ENCODE assay signal across 1 cellular context in the genomic region with DNA sequence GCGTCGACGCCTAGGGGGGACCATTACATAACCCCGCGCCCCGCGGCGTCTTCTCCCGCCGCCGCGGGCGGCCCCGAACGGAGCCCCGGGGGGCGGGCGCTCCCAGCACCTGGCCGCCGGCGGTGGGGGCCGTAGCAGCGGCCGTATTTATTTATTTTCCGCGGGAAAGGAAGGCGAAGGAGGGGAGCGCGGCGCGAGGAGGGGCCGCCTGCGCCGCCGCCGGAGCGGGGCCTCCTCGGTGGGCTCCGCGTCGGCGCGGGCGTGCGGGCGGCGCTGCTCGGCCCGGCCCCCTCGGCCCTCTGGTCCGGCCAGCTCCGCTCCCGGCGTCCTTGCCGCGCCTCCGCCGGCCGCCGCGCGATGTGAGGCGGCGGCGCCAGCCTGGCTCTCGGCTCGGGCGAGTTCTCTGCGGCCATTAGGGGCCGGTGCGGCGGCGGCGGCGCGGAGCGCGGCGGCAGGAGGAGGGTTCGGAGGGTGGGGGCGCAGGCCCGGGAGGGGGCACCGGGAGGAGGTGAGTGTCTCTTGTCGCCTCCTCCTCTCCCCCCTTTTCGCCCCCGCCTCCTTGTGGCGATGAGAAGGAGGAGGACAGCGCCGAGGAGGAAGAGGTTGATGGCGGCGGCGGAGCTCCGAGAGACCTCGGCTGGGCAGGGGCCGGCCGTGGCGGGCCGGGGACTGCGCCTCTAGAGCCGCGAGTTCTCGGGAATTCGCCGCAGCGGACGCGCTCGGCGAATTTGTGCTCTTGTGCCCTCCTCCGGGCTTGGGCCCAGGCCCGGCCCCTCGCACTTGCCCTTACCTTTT.
TF ChIP-seq lines count a peak whose summit lies in the region.

A gene (plus strand): TSS at position 570 of the 795 bp plus-strand sequence. CDS start 413 bp downstream, outside the sequence.

TF ChIP-seq in HEK293, 187 proteins besides CTCF, POLR2A, EP300 and RAD21 (continued from another document and continues in another):
- TF ChIP-seq, protein P1, sequence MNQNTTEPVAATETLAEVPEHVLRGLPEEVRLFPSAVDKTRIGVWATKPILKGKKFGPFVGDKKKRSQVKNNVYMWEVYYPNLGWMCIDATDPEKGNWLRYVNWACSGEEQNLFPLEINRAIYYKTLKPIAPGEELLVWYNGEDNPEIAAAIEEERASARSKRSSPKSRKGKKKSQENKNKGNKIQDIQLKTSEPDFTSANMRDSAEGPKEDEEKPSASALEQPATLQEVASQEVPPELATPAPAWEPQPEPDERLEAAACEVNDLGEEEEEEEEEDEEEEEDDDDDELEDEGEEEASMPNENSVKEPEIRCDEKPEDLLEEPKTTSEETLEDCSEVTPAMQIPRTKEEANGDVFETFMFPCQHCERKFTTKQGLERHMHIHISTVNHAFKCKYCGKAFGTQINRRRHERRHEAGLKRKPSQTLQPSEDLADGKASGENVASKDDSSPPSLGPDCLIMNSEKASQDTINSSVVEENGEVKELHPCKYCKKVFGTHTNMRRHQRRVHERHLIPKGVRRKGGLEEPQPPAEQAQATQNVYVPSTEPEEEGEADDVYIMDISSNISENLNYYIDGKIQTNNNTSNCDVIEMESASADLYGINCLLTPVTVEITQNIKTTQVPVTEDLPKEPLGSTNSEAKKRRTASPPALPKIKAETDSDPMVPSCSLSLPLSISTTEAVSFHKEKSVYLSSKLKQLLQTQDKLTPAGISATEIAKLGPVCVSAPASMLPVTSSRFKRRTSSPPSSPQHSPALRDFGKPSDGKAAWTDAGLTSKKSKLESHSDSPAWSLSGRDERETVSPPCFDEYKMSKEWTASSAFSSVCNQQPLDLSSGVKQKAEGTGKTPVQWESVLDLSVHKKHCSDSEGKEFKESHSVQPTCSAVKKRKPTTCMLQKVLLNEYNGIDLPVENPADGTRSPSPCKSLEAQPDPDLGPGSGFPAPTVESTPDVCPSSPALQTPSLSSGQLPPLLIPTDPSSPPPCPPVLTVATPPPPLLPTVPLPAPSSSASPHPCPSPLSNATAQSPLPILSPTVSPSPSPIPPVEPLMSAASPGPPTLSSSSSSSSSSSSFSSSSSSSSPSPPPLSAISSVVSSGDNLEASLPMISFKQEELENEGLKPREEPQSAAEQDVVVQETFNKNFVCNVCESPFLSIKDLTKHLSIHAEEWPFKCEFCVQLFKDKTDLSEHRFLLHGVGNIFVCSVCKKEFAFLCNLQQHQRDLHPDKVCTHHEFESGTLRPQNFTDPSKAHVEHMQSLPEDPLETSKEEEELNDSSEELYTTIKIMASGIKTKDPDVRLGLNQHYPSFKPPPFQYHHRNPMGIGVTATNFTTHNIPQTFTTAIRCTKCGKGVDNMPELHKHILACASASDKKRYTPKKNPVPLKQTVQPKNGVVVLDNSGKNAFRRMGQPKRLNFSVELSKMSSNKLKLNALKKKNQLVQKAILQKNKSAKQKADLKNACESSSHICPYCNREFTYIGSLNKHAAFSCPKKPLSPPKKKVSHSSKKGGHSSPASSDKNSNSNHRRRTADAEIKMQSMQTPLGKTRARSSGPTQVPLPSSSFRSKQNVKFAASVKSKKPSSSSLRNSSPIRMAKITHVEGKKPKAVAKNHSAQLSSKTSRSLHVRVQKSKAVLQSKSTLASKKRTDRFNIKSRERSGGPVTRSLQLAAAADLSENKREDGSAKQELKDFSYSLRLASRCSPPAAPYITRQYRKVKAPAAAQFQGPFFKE (tag by site-specific recombination; IDR thresholded peaks at IDR 0.05; ENCODE audit: borderline replicate concordance): no peak
- TF ChIP-seq ZNF707 (tag by site-specific recombination; IDR thresholded peaks at IDR 0.05): no peak
- TF ChIP-seq ZNF48 (tag by site-specific recombination; IDR thresholded peaks at IDR 0.05): no peak
- TF ChIP-seq SP2 (tag by site-specific recombination; IDR thresholded peaks at IDR 0.05): peak; percentile 66
- TF ChIP-seq ZNF585B (tag by site-specific recombination; IDR thresholded peaks at IDR 0.05): no peak
- no peak for TF ChIP-seq ZNF426 (tag by site-specific recombination; IDR thresholded peaks at IDR 0.05)
- TF ChIP-seq ZNF211 (tag by site-specific recombination; IDR thresholded peaks at IDR 0.05; ENCODE audit: low read depth): no peak
- TF ChIP-seq, protein P2, sequence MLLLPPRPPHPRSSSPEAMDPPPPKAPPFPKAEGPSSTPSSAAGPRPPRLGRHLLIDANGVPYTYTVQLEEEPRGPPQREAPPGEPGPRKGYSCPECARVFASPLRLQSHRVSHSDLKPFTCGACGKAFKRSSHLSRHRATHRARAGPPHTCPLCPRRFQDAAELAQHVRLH (tag by site-specific recombination; IDR thresholded peaks at IDR 0.05): no peak
- TF ChIP-seq YY2 (tag by site-specific recombination; IDR thresholded peaks at IDR 0.05): peak; percentile 65; the same call in 1 of the 2 replicates
- no peak for TF ChIP-seq SALL2 (tag by site-specific recombination; IDR thresholded peaks at IDR 0.05; ENCODE audit: borderline replicate concordance)
- no peak for TF ChIP-seq ZNF664 (tag by site-specific recombination; IDR thresholded peaks at IDR 0.05)
- TF ChIP-seq KLF8 (tag by site-specific recombination; IDR thresholded peaks at IDR 0.05): peak; percentile 78
- no peak; the same call in 1 of the 2 replicates for TF ChIP-seq ZBTB7A (tag by site-specific recombination; IDR thresholded peaks at IDR 0.05; ENCODE audit: low read depth)
- TF ChIP-seq ZNF530 (tag by site-specific recombination; IDR thresholded peaks at IDR 0.05; ENCODE audit: low read depth): no peak
- no peak for TF ChIP-seq OVOL3 (tag by site-specific recombination; IDR thresholded peaks at IDR 0.05)
- no peak for TF ChIP-seq BCL11B (tag by site-specific recombination; IDR thresholded peaks at IDR 0.05; ENCODE audit: low read depth)
- peak; percentile 48; the same call in 1 of the 2 replicates for TF ChIP-seq ZBTB20 (tag by site-specific recombination; IDR thresholded peaks at IDR 0.05)
- TF ChIP-seq ZNF132 (tag by site-specific recombination; IDR thresholded peaks at IDR 0.05; ENCODE audit: borderline replicate concordance): no peak
- TF ChIP-seq KLF10 (tag by site-specific recombination; IDR thresholded peaks at IDR 0.05): peak; percentile 25; the same call in 1 of the 2 replicates
- TF ChIP-seq, protein P3, sequence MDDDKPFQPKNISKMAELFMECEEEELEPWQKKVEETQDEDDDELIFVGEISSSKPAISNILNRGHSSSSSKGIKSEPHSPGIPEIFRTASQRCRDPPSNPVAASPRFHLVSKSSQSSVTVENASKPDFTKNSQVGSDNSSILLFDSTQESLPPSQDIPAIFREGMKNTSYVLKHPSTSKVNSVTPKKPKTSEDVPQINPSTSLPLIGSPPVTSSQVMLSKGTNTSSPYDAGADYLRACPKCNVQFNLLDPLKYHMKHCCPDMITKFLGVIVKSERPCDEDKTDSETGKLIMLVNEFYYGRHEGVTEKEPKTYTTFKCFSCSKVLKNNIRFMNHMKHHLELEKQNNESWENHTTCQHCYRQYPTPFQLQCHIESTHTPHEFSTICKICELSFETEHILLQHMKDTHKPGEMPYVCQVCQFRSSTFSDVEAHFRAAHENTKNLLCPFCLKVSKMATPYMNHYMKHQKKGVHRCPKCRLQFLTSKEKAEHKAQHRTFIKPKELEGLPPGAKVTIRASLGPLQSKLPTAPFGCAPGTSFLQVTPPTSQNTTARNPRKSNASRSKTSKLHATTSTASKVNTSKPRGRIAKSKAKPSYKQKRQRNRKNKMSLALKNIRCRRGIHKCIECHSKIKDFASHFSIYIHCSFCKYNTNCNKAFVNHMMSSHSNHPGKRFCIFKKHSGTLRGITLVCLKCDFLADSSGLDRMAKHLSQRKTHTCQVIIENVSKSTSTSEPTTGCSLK (tag by site-specific recombination; IDR thresholded peaks at IDR 0.05): no peak
- 0 out of 2 replicates have a peak, but pooled peaks have one; percentile 11 for TF ChIP-seq ZNF629 (tag by site-specific recombination; IDR thresholded peaks at IDR 0.05)
- TF ChIP-seq ZNF76 (tag by site-specific recombination; IDR thresholded peaks at IDR 0.05; ENCODE audit: borderline replicate concordance, low read depth): peak; percentile 32; the same call in 1 of the 2 replicates
- TF ChIP-seq, protein P4, sequence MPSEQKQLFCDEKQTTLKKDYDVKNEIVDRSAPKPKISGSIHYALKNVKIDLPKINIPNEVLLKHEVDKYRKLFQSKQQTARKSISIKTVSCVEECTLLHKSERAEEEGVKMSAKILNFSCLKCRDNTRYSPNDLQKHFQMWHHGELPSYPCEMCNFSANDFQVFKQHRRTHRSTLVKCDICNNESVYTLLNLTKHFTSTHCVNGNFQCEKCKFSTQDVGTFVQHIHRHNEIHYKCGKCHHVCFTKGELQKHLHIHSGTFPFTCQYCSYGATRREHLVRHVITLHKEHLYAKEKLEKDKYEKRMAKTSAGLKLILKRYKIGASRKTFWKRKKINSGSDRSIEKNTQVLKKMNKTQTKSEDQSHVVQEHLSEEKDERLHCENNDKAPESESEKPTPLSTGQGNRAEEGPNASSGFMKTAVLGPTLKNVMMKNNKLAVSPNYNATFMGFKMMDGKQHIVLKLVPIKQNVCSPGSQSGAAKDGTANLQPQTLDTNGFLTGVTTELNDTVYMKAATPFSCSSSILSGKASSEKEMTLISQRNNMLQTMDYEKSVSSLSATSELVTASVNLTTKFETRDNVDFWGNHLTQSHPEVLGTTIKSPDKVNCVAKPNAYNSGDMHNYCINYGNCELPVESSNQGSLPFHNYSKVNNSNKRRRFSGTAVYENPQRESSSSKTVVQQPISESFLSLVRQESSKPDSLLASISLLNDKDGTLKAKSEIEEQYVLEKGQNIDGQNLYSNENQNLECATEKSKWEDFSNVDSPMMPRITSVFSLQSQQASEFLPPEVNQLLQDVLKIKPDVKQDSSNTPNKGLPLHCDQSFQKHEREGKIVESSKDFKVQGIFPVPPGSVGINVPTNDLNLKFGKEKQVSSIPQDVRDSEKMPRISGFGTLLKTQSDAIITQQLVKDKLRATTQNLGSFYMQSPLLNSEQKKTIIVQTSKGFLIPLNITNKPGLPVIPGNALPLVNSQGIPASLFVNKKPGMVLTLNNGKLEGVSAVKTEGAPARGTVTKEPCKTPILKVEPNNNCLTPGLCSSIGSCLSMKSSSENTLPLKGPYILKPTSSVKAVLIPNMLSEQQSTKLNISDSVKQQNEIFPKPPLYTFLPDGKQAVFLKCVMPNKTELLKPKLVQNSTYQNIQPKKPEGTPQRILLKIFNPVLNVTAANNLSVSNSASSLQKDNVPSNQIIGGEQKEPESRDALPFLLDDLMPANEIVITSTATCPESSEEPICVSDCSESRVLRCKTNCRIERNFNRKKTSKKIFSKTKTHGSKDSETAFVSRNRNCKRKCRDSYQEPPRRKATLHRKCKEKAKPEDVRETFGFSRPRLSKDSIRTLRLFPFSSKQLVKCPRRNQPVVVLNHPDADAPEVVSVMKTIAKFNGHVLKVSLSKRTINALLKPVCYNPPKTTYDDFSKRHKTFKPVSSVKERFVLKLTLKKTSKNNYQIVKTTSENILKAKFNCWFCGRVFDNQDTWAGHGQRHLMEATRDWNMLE (tag by site-specific recombination; conservative IDR thresholded peaks at IDR 0.05; ENCODE audit: low read depth): no peak
- no peak for TF ChIP-seq ZNF366 (tag by site-specific recombination; conservative IDR thresholded peaks at IDR 0.05)
- TF ChIP-seq SCRT2 (tag by site-specific recombination; IDR thresholded peaks at IDR 0.05): no peak
- no peak for TF ChIP-seq ZNF19 (tag by site-specific recombination; IDR thresholded peaks at IDR 0.05; ENCODE audit: low read depth)
- TF ChIP-seq ZNF626 (tag by site-specific recombination; IDR thresholded peaks at IDR 0.05): no peak
- TF ChIP-seq ZXDB (tag by site-specific recombination; IDR thresholded peaks at IDR 0.05): peak; percentile 53
- TF ChIP-seq ZNF248 (tag by site-specific recombination; IDR thresholded peaks at IDR 0.05): no peak
- no peak for TF ChIP-seq ZFP3 (tag by site-specific recombination; IDR thresholded peaks at IDR 0.05; ENCODE audit: low read depth)
- TF ChIP-seq ZNF416 (tag by site-specific recombination; IDR thresholded peaks at IDR 0.05): no peak
- TF ChIP-seq ZNF223 (tag by site-specific recombination; IDR thresholded peaks at IDR 0.05): peak; percentile 90
- TF ChIP-seq ZNF555 (tag by site-specific recombination; conservative IDR thresholded peaks at IDR 0.05): no peak
- no peak for TF ChIP-seq ZNF843 (tag by site-specific recombination; IDR thresholded peaks at IDR 0.05)
- TF ChIP-seq SCRT1 (tag by site-specific recombination; IDR thresholded peaks at IDR 0.05; ENCODE audit: borderline replicate concordance): no peak
- no peak for TF ChIP-seq REPIN1 (tag by site-specific recombination; IDR thresholded peaks at IDR 0.05; ENCODE audit: low read depth)
- TF ChIP-seq ZNF830 (tag by site-specific recombination; IDR thresholded peaks at IDR 0.05; ENCODE audit: low read depth): no peak
- no peak for TF ChIP-seq ZNF37A (tag by site-specific recombination; IDR thresholded peaks at IDR 0.05)
- TF ChIP-seq, protein P5, sequence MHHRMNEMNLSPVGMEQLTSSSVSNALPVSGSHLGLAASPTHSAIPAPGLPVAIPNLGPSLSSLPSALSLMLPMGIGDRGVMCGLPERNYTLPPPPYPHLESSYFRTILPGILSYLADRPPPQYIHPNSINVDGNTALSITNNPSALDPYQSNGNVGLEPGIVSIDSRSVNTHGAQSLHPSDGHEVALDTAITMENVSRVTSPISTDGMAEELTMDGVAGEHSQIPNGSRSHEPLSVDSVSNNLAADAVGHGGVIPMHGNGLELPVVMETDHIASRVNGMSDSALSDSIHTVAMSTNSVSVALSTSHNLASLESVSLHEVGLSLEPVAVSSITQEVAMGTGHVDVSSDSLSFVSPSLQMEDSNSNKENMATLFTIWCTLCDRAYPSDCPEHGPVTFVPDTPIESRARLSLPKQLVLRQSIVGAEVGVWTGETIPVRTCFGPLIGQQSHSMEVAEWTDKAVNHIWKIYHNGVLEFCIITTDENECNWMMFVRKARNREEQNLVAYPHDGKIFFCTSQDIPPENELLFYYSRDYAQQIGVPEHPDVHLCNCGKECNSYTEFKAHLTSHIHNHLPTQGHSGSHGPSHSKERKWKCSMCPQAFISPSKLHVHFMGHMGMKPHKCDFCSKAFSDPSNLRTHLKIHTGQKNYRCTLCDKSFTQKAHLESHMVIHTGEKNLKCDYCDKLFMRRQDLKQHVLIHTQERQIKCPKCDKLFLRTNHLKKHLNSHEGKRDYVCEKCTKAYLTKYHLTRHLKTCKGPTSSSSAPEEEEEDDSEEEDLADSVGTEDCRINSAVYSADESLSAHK (tag by site-specific recombination; IDR thresholded peaks at IDR 0.05): no peak
- TF ChIP-seq, protein P6, sequence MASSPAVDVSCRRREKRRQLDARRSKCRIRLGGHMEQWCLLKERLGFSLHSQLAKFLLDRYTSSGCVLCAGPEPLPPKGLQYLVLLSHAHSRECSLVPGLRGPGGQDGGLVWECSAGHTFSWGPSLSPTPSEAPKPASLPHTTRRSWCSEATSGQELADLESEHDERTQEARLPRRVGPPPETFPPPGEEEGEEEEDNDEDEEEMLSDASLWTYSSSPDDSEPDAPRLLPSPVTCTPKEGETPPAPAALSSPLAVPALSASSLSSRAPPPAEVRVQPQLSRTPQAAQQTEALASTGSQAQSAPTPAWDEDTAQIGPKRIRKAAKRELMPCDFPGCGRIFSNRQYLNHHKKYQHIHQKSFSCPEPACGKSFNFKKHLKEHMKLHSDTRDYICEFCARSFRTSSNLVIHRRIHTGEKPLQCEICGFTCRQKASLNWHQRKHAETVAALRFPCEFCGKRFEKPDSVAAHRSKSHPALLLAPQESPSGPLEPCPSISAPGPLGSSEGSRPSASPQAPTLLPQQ (tag by site-specific recombination; IDR thresholded peaks at IDR 0.05): peak; percentile 22
- no peak for TF ChIP-seq ZSCAN16 (tag by site-specific recombination; IDR thresholded peaks at IDR 0.05)
- no peak for TF ChIP-seq HOXD13 (CRISPR knock-in tag; IDR thresholded peaks at IDR 0.05; ENCODE audit: borderline replicate concordance)
- TF ChIP-seq GLI4 (tag by site-specific recombination; IDR thresholded peaks at IDR 0.05): no peak
